ENCODE assay signal across 17 cellular contexts in the genomic region with DNA sequence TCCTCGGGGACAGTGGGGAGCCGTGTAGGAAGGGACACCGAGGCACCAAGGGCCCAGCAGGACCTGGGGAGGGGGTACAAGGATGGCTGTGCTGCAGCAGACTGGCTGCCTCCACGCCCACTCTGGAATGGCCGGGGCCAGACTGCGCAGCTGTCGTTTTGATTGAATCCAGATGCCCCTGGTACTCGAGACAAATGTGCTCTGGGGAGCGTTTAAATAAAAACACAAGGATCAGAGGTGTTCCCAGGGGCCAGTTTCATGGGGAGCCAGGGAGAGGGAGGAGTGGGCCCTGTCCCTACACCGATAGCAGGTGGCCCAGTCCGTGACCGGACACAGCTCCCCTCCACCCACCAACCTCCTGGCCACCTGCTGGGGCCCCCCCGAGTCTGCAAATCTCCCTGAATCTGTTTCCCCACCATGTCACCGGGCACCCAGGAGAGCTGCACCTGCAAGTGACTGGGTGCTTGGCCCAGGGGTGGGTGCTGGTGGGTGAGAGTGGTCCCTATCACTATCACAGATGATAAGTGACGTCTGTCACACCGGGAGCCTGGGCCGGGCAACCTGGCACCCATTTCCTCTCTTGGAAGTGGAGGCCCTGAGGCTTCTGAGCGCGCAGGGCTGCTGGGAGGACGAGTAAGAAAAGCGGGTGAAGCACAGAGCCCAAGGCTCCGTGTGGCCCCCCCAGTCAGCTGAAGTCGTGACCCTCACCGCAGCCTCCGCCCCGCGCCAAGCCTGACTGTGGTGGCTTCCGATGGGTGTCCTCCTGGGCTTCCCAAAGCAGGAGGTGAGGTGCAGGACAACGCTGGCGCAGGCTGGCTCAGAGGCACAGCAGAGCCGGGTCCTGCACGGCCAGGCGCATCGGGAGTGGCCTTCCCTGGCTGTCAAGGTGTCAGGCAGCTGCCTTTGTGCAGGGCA. TPM values are rescaled to one million over a fixed set of nuclear protein-coding genes. Genes with fewer than 3 reads are reported as not detected.
A peak's percentile ranks its signal among the peaks of the same experiment; 100 is the strongest.
DNase-seq lines count a peak whose midpoint lies in the region; ATAC-seq and TF ChIP-seq lines count a peak whose summit lies in the region.
"Had no signal": no experiment of that assay in that cellular context is flagged by ENCODE, and none has a peak within 500 bp of the region (broad histone marks: within the 10 kb centered on the region; RNA-seq: fewer than 3 reads in every experiment).

No MANE protein-coding gene starts in this region.

- ATAC-seq in mucosa of descending colon, result peak; percentile 31
- ATAC-seq in naive thymus-derived CD4-positive, alpha-beta T cell, result no peak
- ATAC-seq in natural killer cell, result no peak
- ATAC-seq: activated CD8-positive, alpha-beta memory T cell treated with anti-CD3 and anti-CD28 coated beads, Interleukin-2, amount 10 ng/mL, durations not matched to agents 7 days and 5 days; stimulated activated naive CD8-positive, alpha-beta T cell treated with anti-CD3 and anti-CD28 coated beads, Interleukin-15, amount 100 ng/mL, for 72 hours had no signal

- no peaks in the 10 kb centered on the region for H4K20me1 ChIP-seq in PC-9 (ENCODE audit: insufficient read depth)
- H4K20me1 ChIP-seq: BLaER1 treated with 17β-estradiol and CSF1 and Interleukin-3, amounts not matched to agents 10 nM and 100 nM had no signal

- no peak overlapping the region for H3K4me3 Mint-ChIP-seq in naive thymus-derived CD4-positive, alpha-beta T cell
- H3K4me3 Mint-ChIP-seq in natural killer cell, result no peak overlapping the region
- H3K4me3 Mint-ChIP-seq: activated CD8-positive, alpha-beta memory T cell treated with anti-CD3 and anti-CD28 coated beads, Interleukin-2, amount 10 ng/mL, durations not matched to agents 7 days and 5 days; activated naive CD4-positive, alpha-beta T cell treated with anti-CD3 and anti-CD28 coated beads, Interleukin-2, amount 50 U/mL, for 24 hours; H9; stimulated activated naive CD8-positive, alpha-beta T cell treated with anti-CD3 and anti-CD28 coated beads, Interleukin-15, amount 100 ng/mL, for 72 hours had no signal

- H3K36me3 ChIP-seq in mucosa of descending colon (ENCODE audit: low read depth), result no peaks in the 10 kb centered on the region
- no peaks in the 10 kb centered on the region for H3K36me3 ChIP-seq in naive thymus-derived CD4-positive, alpha-beta T cell (ENCODE audit: control insufficient read depth in 2 of 3, insufficient read depth in 3 of 3, low read length in 3 of 3)
- H3K36me3 ChIP-seq in PC-9 (ENCODE audit: low read depth), result no peaks in the 10 kb centered on the region
- H3K36me3 ChIP-seq: BLaER1 treated with 17β-estradiol and CSF1 and Interleukin-3, amounts not matched to agents 10 nM and 100 nM had no signal

- no peaks in the 10 kb centered on the region for H3K27me3 Mint-ChIP-seq in naive thymus-derived CD4-positive, alpha-beta T cell
- no peaks in the 10 kb centered on the region for H3K27me3 Mint-ChIP-seq in natural killer cell (ENCODE audit: low read depth in 2 of 2)
- H3K27me3 Mint-ChIP-seq: activated CD8-positive, alpha-beta memory T cell treated with anti-CD3 and anti-CD28 coated beads, Interleukin-2, amount 10 ng/mL, durations not matched to agents 7 days and 5 days; activated naive CD4-positive, alpha-beta T cell treated with anti-CD3 and anti-CD28 coated beads, Interleukin-2, amount 50 U/mL, for 24 hours; stimulated activated naive CD8-positive, alpha-beta T cell treated with anti-CD3 and anti-CD28 coated beads, Interleukin-15, amount 100 ng/mL, for 72 hours had no signal

- H3K4me3 ChIP-seq in HFF-Myc (replicated peaks; ENCODE audit: low read depth, low read length) (peak overlapping the region; percentile 12; the same call in 1 of the 2 replicates), mucosa of descending colon (no peak overlapping the region), PC-9 (no peak overlapping the region)
- no peak overlapping the region for H3K4me3 ChIP-seq in naive thymus-derived CD4-positive, alpha-beta T cell (ENCODE audit: low read length)
- H3K4me3 ChIP-seq: BLaER1 treated with 17β-estradiol and CSF1 and Interleukin-3, amounts not matched to agents 10 nM and 100 nM had no signal

- H3K4me1 Mint-ChIP-seq in naive thymus-derived CD4-positive, alpha-beta T cell, result peaks cover 0 to 2% (median 0%) of the 10 kb centered on the region in 7 donors
- H3K4me1 Mint-ChIP-seq in natural killer cell, result no peaks in the 10 kb centered on the region
- H3K4me1 Mint-ChIP-seq: activated CD8-positive, alpha-beta memory T cell treated with anti-CD3 and anti-CD28 coated beads, Interleukin-2, amount 10 ng/mL, durations not matched to agents 7 days and 5 days; activated naive CD4-positive, alpha-beta T cell treated with anti-CD3 and anti-CD28 coated beads, Interleukin-2, amount 50 U/mL, for 24 hours; H9; stimulated activated naive CD8-positive, alpha-beta T cell treated with anti-CD3 and anti-CD28 coated beads, Interleukin-15, amount 100 ng/mL, for 72 hours had no signal

- no peak overlapping the region for H3K27ac ChIP-seq in naive thymus-derived CD4-positive, alpha-beta T cell (ENCODE audit: low read depth, low read length)
- H3K27ac ChIP-seq in PC-9, result no peak overlapping the region
- H3K27ac ChIP-seq: BLaER1 treated with 17β-estradiol and CSF1 and Interleukin-3, amounts not matched to agents 10 nM and 100 nM had no signal

- H3K36me3 Mint-ChIP-seq in naive thymus-derived CD4-positive, alpha-beta T cell, result peaks cover 0 to 3% (median 0%) of the 10 kb centered on the region in 5 donors
- no peaks in the 10 kb centered on the region for H3K36me3 Mint-ChIP-seq in natural killer cell
- H3K36me3 Mint-ChIP-seq: activated naive CD4-positive, alpha-beta T cell treated with anti-CD3 and anti-CD28 coated beads, Interleukin-2, amount 50 U/mL, for 24 hours had no signal

- CTCF ChIA-PET in naive thymus-derived CD4-positive, alpha-beta T cell (lab: Charles Lee), result no interaction called here
- CTCF ChIA-PET in PC-9 (lab: Charles Lee), result interaction anchor here (0.5 kb wide), 1 partner anchor 219 kb away, joined by 6 read pairs; no protein-coding TSS in a partner anchor

- DNase-seq in AG20443 (ENCODE audit: low spot score), result peak; percentile 82
- DNase-seq in HFF-Myc (ENCODE audit: extremely low read depth, low read depth), result peak; percentile 40
- peak; percentile 67 for DNase-seq in dedifferentiated amniotic fluid mesenchymal stem cell (ENCODE audit: extremely low spot score)
- DNase-seq in mucosa of descending colon, result no peak
- no peak for DNase-seq in naive thymus-derived CD4-positive, alpha-beta T cell
- DNase-seq in PC-9, result no peak
- DNase-seq in natural killer cell, result no peak
- DNase-seq in activated gamma-delta T cell (lab: John Stamatoyannopoulos, UW), result no peak
- DNase-seq: activated CD8-positive, alpha-beta memory T cell treated with anti-CD3 and anti-CD28 coated beads, Interleukin-2, amount 10 ng/mL, durations not matched to agents 7 days and 5 days; erythroblast; GDM1; H9; NCI-H526 treated with DMSO at 0.1 percent for 48 hours; SIG-M5; stimulated activated naive CD8-positive, alpha-beta T cell treated with anti-CD3 and anti-CD28 coated beads, Interleukin-15, amount 100 ng/mL, for 72 hours had no signal

- peaks cover 0 to 12% (median 0%) of the 10 kb centered on the region in 11 donors for H3K9me3 Mint-ChIP-seq in naive thymus-derived CD4-positive, alpha-beta T cell
- no peaks in the 10 kb centered on the region for H3K9me3 Mint-ChIP-seq in natural killer cell
- H3K9me3 Mint-ChIP-seq: activated naive CD4-positive, alpha-beta T cell treated with anti-CD3 and anti-CD28 coated beads, Interleukin-2, amount 50 U/mL, for 24 hours had no signal

- H3K9me3 ChIP-seq in mucosa of descending colon (no peaks in the 10 kb centered on the region), PC-9 (ENCODE audit: insufficient read depth, low read depth) (no peaks in the 10 kb centered on the region)
- no peaks in the 10 kb centered on the region for H3K9me3 ChIP-seq in naive thymus-derived CD4-positive, alpha-beta T cell (ENCODE audit: control insufficient read depth in 2 of 3, low read length in 3 of 3)

- peaks cover 8% of the 10 kb centered on the region for H3K4me1 ChIP-seq in mucosa of descending colon (ENCODE audit: low read depth)
- no peaks in the 10 kb centered on the region for H3K4me1 ChIP-seq in naive thymus-derived CD4-positive, alpha-beta T cell (ENCODE audit: control insufficient read depth in 2 of 2, insufficient read depth in 2 of 2, low read length in 2 of 2)
- no peaks in the 10 kb centered on the region for H3K4me1 ChIP-seq in PC-9 (replicated peaks; ENCODE audit: insufficient read depth)

- no peak overlapping the region for H3K27ac Mint-ChIP-seq in naive thymus-derived CD4-positive, alpha-beta T cell
- H3K27ac Mint-ChIP-seq in natural killer cell, result no peak overlapping the region
- H3K27ac Mint-ChIP-seq: activated CD8-positive, alpha-beta memory T cell treated with anti-CD3 and anti-CD28 coated beads, Interleukin-2, amount 10 ng/mL, durations not matched to agents 7 days and 5 days; activated naive CD4-positive, alpha-beta T cell treated with anti-CD3 and anti-CD28 coated beads, Interleukin-2, amount 50 U/mL, for 24 hours had no signal

- no TSS peak for BruUV-seq in PC-9 (replicated peaks; lab: Mats Ljungman, UMichigan)

- H3K9me2 ChIP-seq in PC-9 (ENCODE audit: insufficient read depth), result no peaks in the 10 kb centered on the region

- TF ChIP-seq CTCF in HFF-Myc (IDR thresholded peaks at IDR 0.05; ENCODE audit: low read depth, low read length, missing control alignments), result no peak
- no peak for TF ChIP-seq CTCF in mucosa of descending colon (IDR thresholded peaks at IDR 0.05)
- no peak for TF ChIP-seq CTCF in PC-9 (conservative IDR thresholded peaks at IDR 0.05)
- TF ChIP-seq CTCF in natural killer cell (IDR thresholded peaks at IDR 0.05), result no peak

- no peak overlapping the region for H3K4me2 ChIP-seq in PC-9
- H3K4me2 ChIP-seq: BLaER1 treated with 17β-estradiol and CSF1 and Interleukin-3, amounts not matched to agents 10 nM and 100 nM had no signal

- H3F3A ChIP-seq in PC-9 (ENCODE audit: insufficient read depth, low read depth), result peaks cover 18% of the 10 kb centered on the region; the same call in 1 of the 2 replicates

- H2AFZ ChIP-seq in PC-9, result no peak overlapping the region

- H3K27me3 ChIP-seq in naive thymus-derived CD4-positive, alpha-beta T cell (ENCODE audit: control insufficient read depth in 2 of 2, insufficient read depth in 2 of 2, low read length in 2 of 2), result no peaks in the 10 kb centered on the region
- H3K27me3 ChIP-seq in PC-9 (ENCODE audit: insufficient read depth, low read depth), result peaks cover 54% of the 10 kb centered on the region

- intact Hi-C loops in mucosa of descending colon (cut with DNase I, micrococcal nuclease) (no loop called here), PC-9 (cut with micrococcal nuclease; ENCODE audit: unreplicated experiment) (no loop called here), natural killer cell (cut with micrococcal nuclease) (no loop called here)
- intact Hi-C loops in naive thymus-derived CD4-positive, alpha-beta T cell (cut with micrococcal nuclease), result no loop called here

- no peaks in the 10 kb centered on the region for H3K79me2 ChIP-seq in PC-9 (ENCODE audit: low read depth)

- POLR2A ChIA-PET in naive thymus-derived CD4-positive, alpha-beta T cell (lab: Charles Lee), result interaction anchor here (0.5 kb wide), 1 partner anchor 712 kb away, joined by 3 read pairs; no protein-coding TSS in a partner anchor
- POLR2A ChIA-PET in PC-9 (lab: Charles Lee; ENCODE audit: unreplicated experiment), result no interaction called here

RNA-seq across cellular contexts. Expression of gene ACSF3, which starts 21.2 kb away (rescaled TPM):
- total RNA-seq in mucosa of descending colon (10 to 100 TPM; 44.7 to 77.8 (median 49.6) TPM), PC-9 (2021) (34.0 and 42.3 TPM in 2 replicates), natural killer cell (10 to 100 TPM; 45.0 to 71.4 (median 51.6) TPM)
- 10 to 100 TPM; 61.9 to 84.1 (median 74.3) TPM for total RNA-seq in naive thymus-derived CD4-positive, alpha-beta T cell
- 10 to 100 TPM; 26.2 to 45.7 TPM for polyA plus RNA-seq in naive thymus-derived CD4-positive, alpha-beta T cell

Comparison
In these comparisons a context has a peak if more than half of its experiments do, and no peak if none do; other contexts are left out.
1. DNase-seq: peak in AG20443 (single experiment), HFF-Myc (single experiment) and dedifferentiated amniotic fluid mesenchymal stem cell (single experiment); none in mucosa of descending colon (0 of 3), naive thymus-derived CD4-positive, alpha-beta T cell (0 of 9), PC-9 (0 of 2), natural killer cell (single experiment) and activated gamma-delta T cell (single experiment).